In genomic region chr15:76236350-76236749, GRCh38 we compare ENCODE assay signal across 1 cellular context.
TF ChIP-seq lines count a peak whose summit lies in the region.

No MANE protein-coding gene starts in this region.

TF ChIP-seq in HepG2, 621 proteins besides CTCF, POLR2A, EP300 and RAD21 (continued from another document and continues in another):
- TF ChIP-seq ZBTB39 (CRISPR knock-in tag; IDR thresholded peaks at IDR 0.05) (no peak), ZNF350 (CRISPR knock-in tag; IDR thresholded peaks at IDR 0.05; ENCODE audit: borderline replicate concordance, low read depth) (no peak), HNRNPL (IDR thresholded peaks at IDR 0.05; ENCODE audit: low read depth, low read length) (no peak), HIC2 (CRISPR knock-in tag; IDR thresholded peaks at IDR 0.05; ENCODE audit: low read depth) (no peak), SAP130 (CRISPR knock-in tag; IDR thresholded peaks at IDR 0.05; ENCODE audit: low read depth) (peak; percentile 58), MYPOP (CRISPR knock-in tag; IDR thresholded peaks at IDR 0.05) (no peak), ZNF547 (CRISPR knock-in tag; IDR thresholded peaks at IDR 0.05) (no peak), BCL6 (CRISPR knock-in tag; IDR thresholded peaks at IDR 0.05) (no peak), TOPORS (CRISPR knock-in tag; IDR thresholded peaks at IDR 0.05) (no peak), ZBTB20 (CRISPR knock-in tag; IDR thresholded peaks at IDR 0.05; ENCODE audit: borderline replicate concordance, low read depth) (no peak), ZNF280B (CRISPR knock-in tag; IDR thresholded peaks at IDR 0.05; ENCODE audit: borderline replicate concordance) (no peak), USF2 (IDR thresholded peaks at IDR 0.05; ENCODE audit: low read depth, low read length) (no peak), USF2 (CRISPR knock-in tag; IDR thresholded peaks at IDR 0.05; ENCODE audit: borderline replicate concordance) (no peak), E2F2 (CRISPR knock-in tag; IDR thresholded peaks at IDR 0.05; ENCODE audit: borderline replicate concordance) (no peak), ZFP90 (CRISPR knock-in tag; IDR thresholded peaks at IDR 0.05; ENCODE audit: borderline replicate concordance) (no peak), SRSF4 (IDR thresholded peaks at IDR 0.05; ENCODE audit: low read depth, low read length, poor library complexity, severe bottlenecking) (no peak), ZKSCAN5 (CRISPR knock-in tag; IDR thresholded peaks at IDR 0.05) (no peak), HMG20A (CRISPR knock-in tag; IDR thresholded peaks at IDR 0.05; ENCODE audit: borderline replicate concordance) (peak; percentile 46; the same call in 1 of the 2 replicates), STAT6 (CRISPR knock-in tag; IDR thresholded peaks at IDR 0.05; ENCODE audit: borderline replicate concordance) (no peak), HNF4A (CRISPR knock-in tag; IDR thresholded peaks at IDR 0.05) (peak; percentile 58), CAMTA2 (CRISPR knock-in tag; IDR thresholded peaks at IDR 0.05; ENCODE audit: borderline replicate concordance) (no peak), ZNF530 (CRISPR knock-in tag; IDR thresholded peaks at IDR 0.05; ENCODE audit: low read depth) (no peak), ZUFSP (CRISPR knock-in tag; IDR thresholded peaks at IDR 0.05; ENCODE audit: borderline replicate concordance) (no peak), FOXA1 (IDR thresholded peaks at IDR 0.05) (no peak), FOXA1 (CRISPR knock-in tag; IDR thresholded peaks at IDR 0.05) (0 out of 2 replicates have a peak, but pooled peaks have one; percentile 14), MED8 (CRISPR knock-in tag; IDR thresholded peaks at IDR 0.05; ENCODE audit: insufficient replicate concordance) (no peak), DMTF1 (CRISPR knock-in tag; IDR thresholded peaks at IDR 0.05) (no peak), FOXA3 (CRISPR knock-in tag; IDR thresholded peaks at IDR 0.05) (peak; percentile 41; the same call in 1 of the 2 replicates), IRF9 (CRISPR knock-in tag; IDR thresholded peaks at IDR 0.05; ENCODE audit: borderline replicate concordance) (no peak), ZNF839 (CRISPR knock-in tag; IDR thresholded peaks at IDR 0.05; ENCODE audit: borderline replicate concordance) (no peak), FOXO4 (CRISPR knock-in tag; conservative IDR thresholded peaks at IDR 0.05) (no peak), RBM39 (IDR thresholded peaks at IDR 0.05; ENCODE audit: low read depth, low read length, poor library complexity, severe bottlenecking) (no peak), DNMT1 (CRISPR knock-in tag; IDR thresholded peaks at IDR 0.05) (no peak), NFIC (IDR thresholded peaks at IDR 0.05; ENCODE audit: low read length) (no peak), ZMAT3 (CRISPR knock-in tag; conservative IDR thresholded peaks at IDR 0.05) (no peak), EED (CRISPR knock-in tag; IDR thresholded peaks at IDR 0.05) (no peak), TBX2 (CRISPR knock-in tag; IDR thresholded peaks at IDR 0.05; ENCODE audit: borderline replicate concordance) (peak; percentile 44; the same call in 1 of the 2 replicates), GATAD2A (CRISPR knock-in tag; IDR thresholded peaks at IDR 0.05) (peak; percentile 72)
